Comparison of ENCODE assay signal across 8 cellular contexts in genomic region chr12:47773062-47773857, GRCh38. TPM values are rescaled to one million over a fixed set of nuclear protein-coding genes. Genes with fewer than 3 reads are reported as not detected.
DNase-seq lines count a peak whose midpoint lies in the region; FAIRE-seq and TF ChIP-seq lines count a peak whose summit lies in the region.

SLC48A1 (plus strand) TSS chr12:47773238; CDS start chr12:47773305, 67 bp downstream.

- H3K9me3 ChIP-seq in HEK293 (ENCODE audit: control insufficient read depth, insufficient read depth, low read depth, low read length) (no peaks in the 10 kb centered on the region), kidney (ENCODE audit: control insufficient read depth in 1 of 2, low read length in 2 of 2) (no peaks in the 10 kb centered on the region)

- peak within 1 kb of the TSS; percentile 76 for H3K4me3 ChIP-seq in HEK293 (ENCODE audit: low read depth, low read length)
- H3K4me3 ChIP-seq in WI38 (ENCODE audit: low read depth, low read length) = peak within 1 kb of the TSS; percentile 64
- peak within 1 kb of the TSS; percentile 55 to 73 for H3K4me3 ChIP-seq in kidney (ENCODE audit: low read length in 2 of 2)

- DNase-seq in GM13977 (ENCODE audit: low spot score) (peak; percentile 95), NAMALWA (ENCODE audit: low spot score) (peak; percentile 78), caudate nucleus (lab: John Stamatoyannopoulos, UW) (peak in 54 of 61 donors; percentile 21 to 82 (median 61)), kidney (peak; percentile 91), NK-92 (lab: John Stamatoyannopoulos, UW; ENCODE audit: unreplicated experiment) (no peak)
- peak; percentile 54 to 67 for DNase-seq in stimulated activated CD4-positive, alpha-beta T cell treated with anti-CD3 and anti-CD28 coated beads, Interleukin-15, amount 100 ng/mL, for 1 hour (ENCODE audit: low read depth in 1 of 2, low spot score in 1 of 2)

- TF ChIP-seq CTCF in GM13977 (IDR thresholded peaks at IDR 0.05; ENCODE audit: extremely low read depth, insufficient read depth, missing control alignments) (peak; percentile 49), HEK293 (tag by site-specific recombination; IDR thresholded peaks at IDR 0.05) (peak; percentile 74), WI38 (IDR thresholded peaks at IDR 0.05; ENCODE audit: low read depth, low read length) (0 out of 2 replicates have a peak, but pooled peaks have one; percentile 9), kidney (IDR thresholded peaks at IDR 0.05; ENCODE audit: borderline replicate concordance, extremely low read depth, insufficient read depth) (peak; percentile 40)

- in situ Hi-C loops in GM13977 (cut with MboI; ENCODE audit: low pct_unique_long_range_greater_than_20kb, low sequenced_read_pairs, unreplicated experiment) = loop anchor here (10.0 kb wide), 1 partner anchor 58 kb away; no protein-coding TSS in a partner anchor

- peak within 1 kb of the TSS; percentile 58 to 76 for H3K9ac ChIP-seq in kidney (ENCODE audit: low read length in 2 of 2)

- CTCF ChIA-PET in HEK293 (lab: Yijun Ruan, JAX) = interaction anchor here (0.5 to 19.6 kb wide), 12 partner anchors 10 to 416 kb away, joined by 3 to 784 read pairs (median 5); partner anchors contain the start of gene RAPGEF3

- no peak for FAIRE-seq in kidney (lab: Jason Lieb, UNC)

- intact Hi-C loops in kidney (cut with DNase I) = no loop called here

- no peaks in the 10 kb centered on the region for H3K36me3 ChIP-seq in HEK293 (ENCODE audit: control insufficient read depth in 2 of 2, insufficient read depth in 1 of 2, low read length in 2 of 2)
- H3K36me3 ChIP-seq in kidney (ENCODE audit: control insufficient read depth in 1 of 2, insufficient read depth in 2 of 2, low read length in 2 of 2) = no peaks in the 10 kb centered on the region

- H3K4me1 ChIP-seq in HEK293 (ENCODE audit: control insufficient read depth, insufficient read depth, low read length) (no peaks in the 10 kb centered on the region; the same call in 1 of the 2 replicates), kidney (ENCODE audit: control insufficient read depth in 1 of 2, insufficient read depth in 1 of 2, low read depth in 1 of 2, low read length in 2 of 2) (peaks cover 14 to 38% of the 10 kb centered on the region in 2 donors)

- POLR2A ChIA-PET in HEK293 (lab: Yijun Ruan, JAX) = interaction anchor here (0.6 to 1.6 kb wide), 3 partner anchors 15 to 67 kb away, joined by 3 to 4 read pairs (median 4); partner anchors contain the start of gene RAPGEF3

- peak within 1 kb of the TSS; percentile 75; the same call in 1 of the 2 replicates for H3K27ac ChIP-seq in HEK293 (ENCODE audit: extremely low read depth, low read depth, low read length)
- H3K27ac ChIP-seq in caudate nucleus (ENCODE audit: low read depth, low read length) = peak within 1 kb of the TSS; percentile 95
- peak within 1 kb of the TSS; percentile 60 to 66 for H3K27ac ChIP-seq in kidney (ENCODE audit: low read depth in 2 of 2, low read length in 2 of 2)

TF ChIP-seq in HEK293, 187 proteins besides CTCF, POLR2A, EP300 and RAD21 (continues in another document):
- no peak for TF ChIP-seq ZNF2 (tag by site-specific recombination; IDR thresholded peaks at IDR 0.05)
- peak; percentile 95 for TF ChIP-seq ZIC2 (tag by site-specific recombination; IDR thresholded peaks at IDR 0.05)
- 0 out of 2 replicates have a peak, but pooled peaks have one; percentile 9 for TF ChIP-seq EGR2 (tag by site-specific recombination; IDR thresholded peaks at IDR 0.05; ENCODE audit: low read depth)
- TF ChIP-seq ZNF23 (tag by site-specific recombination; IDR thresholded peaks at IDR 0.05; ENCODE audit: borderline replicate concordance) = no peak
- peak; percentile 91 for TF ChIP-seq ZBTB48 (tag by site-specific recombination; IDR thresholded peaks at IDR 0.05)
- TF ChIP-seq, protein P1, sequence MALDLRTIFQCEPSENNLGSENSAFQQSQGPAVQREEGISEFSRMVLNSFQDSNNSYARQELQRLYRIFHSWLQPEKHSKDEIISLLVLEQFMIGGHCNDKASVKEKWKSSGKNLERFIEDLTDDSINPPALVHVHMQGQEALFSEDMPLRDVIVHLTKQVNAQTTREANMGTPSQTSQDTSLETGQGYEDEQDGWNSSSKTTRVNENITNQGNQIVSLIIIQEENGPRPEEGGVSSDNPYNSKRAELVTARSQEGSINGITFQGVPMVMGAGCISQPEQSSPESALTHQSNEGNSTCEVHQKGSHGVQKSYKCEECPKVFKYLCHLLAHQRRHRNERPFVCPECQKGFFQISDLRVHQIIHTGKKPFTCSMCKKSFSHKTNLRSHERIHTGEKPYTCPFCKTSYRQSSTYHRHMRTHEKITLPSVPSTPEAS (tag by site-specific recombination; IDR thresholded peaks at IDR 0.05) = peak; percentile 86
- 0 out of 2 replicates have a peak, but pooled peaks have one; percentile 58 for TF ChIP-seq ZNF660 (tag by site-specific recombination; IDR thresholded peaks at IDR 0.05)
- TF ChIP-seq ZNF785 (tag by site-specific recombination; IDR thresholded peaks at IDR 0.05) = no peak
- TF ChIP-seq ZSCAN30 (tag by site-specific recombination; IDR thresholded peaks at IDR 0.05) = peak; percentile 67
- no peak for TF ChIP-seq ZNF266 (tag by site-specific recombination; IDR thresholded peaks at IDR 0.05; ENCODE audit: low read depth)
- TF ChIP-seq ZNF391 (tag by site-specific recombination; IDR thresholded peaks at IDR 0.05; ENCODE audit: borderline replicate concordance, low read depth) = peak; percentile 29; the same call in 1 of the 2 replicates
- peak; percentile 37; the same call in 1 of the 2 replicates for TF ChIP-seq PRDM10 (tag by site-specific recombination; IDR thresholded peaks at IDR 0.05)
- TF ChIP-seq ZNF324 (tag by site-specific recombination; IDR thresholded peaks at IDR 0.05) = 0 out of 2 replicates have a peak, but pooled peaks have one; percentile 21
- no peak for TF ChIP-seq ZNF211 (tag by site-specific recombination; IDR thresholded peaks at IDR 0.05; ENCODE audit: low read depth)
- TF ChIP-seq ZNF621 (tag by site-specific recombination; IDR thresholded peaks at IDR 0.05) = no peak
- TF ChIP-seq ZNF76 (tag by site-specific recombination; IDR thresholded peaks at IDR 0.05; ENCODE audit: borderline replicate concordance, low read depth) = peak; percentile 15; the same call in 1 of the 2 replicates
- peak; percentile 97 for TF ChIP-seq ZBTB20 (tag by site-specific recombination; IDR thresholded peaks at IDR 0.05)
- TF ChIP-seq HOXC10 (CRISPR knock-in tag; IDR thresholded peaks at IDR 0.05) = no peak
- peak; percentile 57; the same call in 1 of the 2 replicates for TF ChIP-seq ZNF596 (tag by site-specific recombination; IDR thresholded peaks at IDR 0.05)
- TF ChIP-seq ZNF335 (tag by site-specific recombination; conservative IDR thresholded peaks at IDR 0.05) = peak; percentile 77
- peak; percentile 95 for TF ChIP-seq ZBTB8A (tag by site-specific recombination; IDR thresholded peaks at IDR 0.05)
- peak; percentile 76 for TF ChIP-seq ZNF423 (tag by site-specific recombination; IDR thresholded peaks at IDR 0.05)
- peak; percentile 86 for TF ChIP-seq HIC1 (tag by site-specific recombination; IDR thresholded peaks at IDR 0.05)
- peak; percentile 34; the same call in 1 of the 2 replicates for TF ChIP-seq SP2 (tag by site-specific recombination; IDR thresholded peaks at IDR 0.05)

RNA-seq across cellular contexts. Expression of gene SLC48A1, which starts in this region (rescaled TPM):
- total RNA-seq in kidney = 69.9 TPM
- polyA plus RNA-seq in kidney (ENCODE audit: insufficient read depth, low read depth, low replicate concordance) = 56.9 TPM

Comparison
In these comparisons a context has a peak if more than half of its experiments do, and no peak if none do; other contexts are left out.
1. CTCF ChIP-seq: peak in every context shown above with its lines; median percentile 74 in HEK293; 49 in GM13977; 40 in kidney; 9 in WI38.